8 cellular contexts compared by ENCODE assay signal in the genomic region with DNA sequence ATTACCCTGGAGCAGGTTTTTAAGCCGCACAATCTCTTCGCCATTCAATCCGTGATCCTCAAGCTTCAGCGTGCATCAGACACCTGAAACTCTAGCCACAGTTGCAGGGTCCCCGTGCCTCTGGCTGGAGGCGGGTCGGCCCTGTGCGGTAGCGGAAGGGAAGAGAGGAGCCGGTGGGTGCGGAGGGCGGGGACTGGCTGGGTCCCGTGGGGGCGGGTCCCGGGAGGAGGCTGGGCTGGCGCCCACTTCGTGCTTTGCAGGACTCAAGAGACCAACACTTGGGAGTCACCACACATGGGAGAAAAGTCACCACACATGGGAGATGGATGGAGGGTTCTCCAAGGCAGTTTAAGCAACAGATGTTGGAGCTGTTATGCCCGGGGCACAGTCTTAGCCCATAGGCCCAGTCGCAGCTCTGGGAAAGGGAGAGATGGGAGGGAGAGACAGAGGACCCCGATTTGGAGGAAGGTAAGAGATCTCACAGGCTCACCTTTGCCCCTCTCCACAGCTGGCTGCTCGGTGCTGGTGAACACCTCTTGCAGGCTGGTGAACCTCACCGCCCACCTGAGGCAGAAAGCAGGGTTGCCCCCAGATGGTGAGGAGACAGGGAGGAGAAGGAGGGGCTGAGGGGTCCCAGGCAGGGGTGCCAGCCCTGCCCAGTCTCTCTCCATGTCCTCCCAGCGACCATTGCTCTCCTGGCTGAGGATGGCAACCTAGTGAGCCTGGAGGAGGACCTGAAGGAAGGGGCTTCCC. TPM values are rescaled to one million over a fixed set of nuclear protein-coding genes. Genes with fewer than 3 reads are reported as not detected.
DNase-seq lines count a peak whose midpoint lies in the region; ATAC-seq and TF ChIP-seq lines count a peak whose summit lies in the region.

No MANE protein-coding gene starts in this region.

- peaks cover 11% of the 10 kb centered on the region for H3K36me3 Mint-ChIP-seq in CD8-positive, alpha-beta T cell

- peak overlapping the region; percentile 87 for H3K27ac Mint-ChIP-seq in CD8-positive, alpha-beta T cell

- peaks cover 52% of the 10 kb centered on the region for H3K4me1 ChIP-seq in CD8-positive, alpha-beta T cell (ENCODE audit: insufficient read depth, low read length)
- peaks cover 18 to 28% of the 10 kb centered on the region in 2 donors for H3K4me1 ChIP-seq in duodenal mucosa (ENCODE audit: control insufficient read depth in 1 of 2, insufficient read depth in 2 of 2, low read length in 2 of 2)
- H3K4me1 ChIP-seq in smooth muscle cell (ENCODE audit: low read depth): peaks cover 16% of the 10 kb centered on the region

- H3K27me3 Mint-ChIP-seq in CD8-positive, alpha-beta T cell (ENCODE audit: low read depth): no peaks in the 10 kb centered on the region

- H3K27me3 ChIP-seq in CD8-positive, alpha-beta T cell (ENCODE audit: insufficient read depth, low read length): no peaks in the 10 kb centered on the region
- H3K27me3 ChIP-seq in duodenal mucosa (ENCODE audit: control insufficient read depth in 1 of 2, insufficient read depth in 2 of 2, low read length in 2 of 2): no peaks in the 10 kb centered on the region
- H3K27me3 ChIP-seq in smooth muscle cell (ENCODE audit: low read depth): no peaks in the 10 kb centered on the region

- H3K36me3 ChIP-seq in CD8-positive, alpha-beta T cell (ENCODE audit: insufficient read depth, low read length): no peaks in the 10 kb centered on the region
- H3K36me3 ChIP-seq in duodenal mucosa (ENCODE audit: control insufficient read depth in 1 of 2, insufficient read depth in 2 of 2, low read length in 2 of 2) (peaks cover 9 to 19% of the 10 kb centered on the region in 2 donors), smooth muscle cell (ENCODE audit: low read depth) (no peaks in the 10 kb centered on the region)

- H3K79me2 ChIP-seq in smooth muscle cell (ENCODE audit: low read depth): no peaks in the 10 kb centered on the region

- POLR2A ChIA-PET in CD8-positive, alpha-beta T cell (lab: Charles Lee): interaction anchor here (0.8 to 1.7 kb wide), 5 partner anchors 12 to 150 kb away, joined by 3 to 8 read pairs (median 4); partner anchors contain the start of gene ZNF70

- peak; percentile 49 for ATAC-seq in CD8-positive, alpha-beta T cell
- no peak for ATAC-seq in HG03045 (IDR thresholded peaks at IDR 0.05; ENCODE audit: unreplicated experiment)
- ATAC-seq in HG03039 (IDR thresholded peaks at IDR 0.05; ENCODE audit: unreplicated experiment): no peak

- TF ChIP-seq CTCF in CD8-positive, alpha-beta T cell (IDR thresholded peaks at IDR 0.05): no peak
- TF ChIP-seq CTCF in smooth muscle cell (IDR thresholded peaks at IDR 0.05; ENCODE audit: borderline replicate concordance, insufficient read depth, poor library complexity, severe bottlenecking): no peak

- H3F3A ChIP-seq in smooth muscle cell (ENCODE audit: low read depth): no peaks in the 10 kb centered on the region

- intact Hi-C loops in CD8-positive, alpha-beta T cell (cut with DNase I, micrococcal nuclease): loop anchor here in 1 of 2 experiments (2.0 kb wide), 1 partner anchor 47 kb away; no protein-coding TSS in a partner anchor

- H3K27ac ChIP-seq in CD8-positive, alpha-beta T cell (ENCODE audit: low read depth, low read length): peak overlapping the region; percentile 60
- H3K27ac ChIP-seq in duodenal mucosa (ENCODE audit: low read depth, low read length): no peak overlapping the region
- no peak overlapping the region for H3K27ac ChIP-seq in smooth muscle cell (ENCODE audit: low read depth)

- H3K4me2 ChIP-seq in smooth muscle cell: peak overlapping the region; percentile 73

- peaks cover 19% of the 10 kb centered on the region for H4K20me1 ChIP-seq in smooth muscle cell (ENCODE audit: low read depth)

- peak in 5 of 7 experiments; percentile 55 to 79 (median 64) for DNase-seq in CD8-positive, alpha-beta T cell
- DNase-seq in activated CD4-positive, alpha-beta T cell treated with anti-CD3 and anti-CD28 coated beads for 1 hour: peak; percentile 22
- DNase-seq in smooth muscle cell (lab: John Stamatoyannopoulos, UW; ENCODE audit: unreplicated experiment) (no peak), AML-193 (lab: John Stamatoyannopoulos, UW) (no peak), NCI-H2107 treated with DMSO at 0.1 percent for 48 hours (lab: John Stamatoyannopoulos, UW; ENCODE audit: unreplicated experiment) (no peak)

- no peak overlapping the region for H2AFZ ChIP-seq in smooth muscle cell (ENCODE audit: low read depth)

- CTCF ChIA-PET in CD8-positive, alpha-beta T cell (lab: Charles Lee): interaction anchor here (1.0 kb wide), 1 partner anchor 86 kb away, joined by 3 read pairs; no protein-coding TSS in a partner anchor

- H3K4me1 Mint-ChIP-seq in CD8-positive, alpha-beta T cell (ENCODE audit: low read depth): peaks cover 40% of the 10 kb centered on the region

- WGBS in smooth muscle cell (ENCODE audit: low lambda C conversion rate): 53% methylated on average over 21 of the region's 23 CpGs

- H3K9me3 ChIP-seq in CD8-positive, alpha-beta T cell (ENCODE audit: low read length): no peaks in the 10 kb centered on the region
- no peaks in the 10 kb centered on the region for H3K9me3 ChIP-seq in duodenal mucosa (ENCODE audit: control insufficient read depth in 1 of 2, low read length in 2 of 2)
- no peaks in the 10 kb centered on the region for H3K9me3 ChIP-seq in smooth muscle cell (replicated peaks; ENCODE audit: low read depth)

- no peak overlapping the region for H3K9ac ChIP-seq in duodenal mucosa (ENCODE audit: low read depth in 1 of 2, low read length in 2 of 2)
- no peak overlapping the region for H3K9ac ChIP-seq in smooth muscle cell (ENCODE audit: low read depth)

- H3K4me3 ChIP-seq in CD8-positive, alpha-beta T cell (ENCODE audit: low read depth, low read length): peak overlapping the region; percentile 67
- H3K4me3 ChIP-seq in duodenal mucosa (ENCODE audit: low read depth in 1 of 2, low read length in 2 of 2): peak overlapping the region; percentile 19 to 45
- no peak overlapping the region for H3K4me3 ChIP-seq in smooth muscle cell

- no peaks in the 10 kb centered on the region for H3K9me3 Mint-ChIP-seq in CD8-positive, alpha-beta T cell

- H3K4me3 Mint-ChIP-seq in CD8-positive, alpha-beta T cell: peak overlapping the region; percentile 79

RNA-seq across cellular contexts. Expression of gene C22orf15, which starts 1.0 kb away (rescaled TPM):
- total RNA-seq in CD8-positive, alpha-beta T cell: under 1 TPM; 0.50 to 0.62 TPM
- not detected in 2 replicates for total RNA-seq in smooth muscle cell
- polyA plus RNA-seq in smooth muscle cell: 0.57 and 1.5 TPM in 2 replicates

RNA-seq across cellular contexts. Expression of gene CHCHD10, which starts 4.0 kb away (rescaled TPM):
- total RNA-seq in CD8-positive, alpha-beta T cell: 10 to 100 TPM; 40.7 to 52.4 TPM
- 4.9 and 6.0 TPM in 2 replicates for total RNA-seq in smooth muscle cell
- 53.1 and 57.6 TPM in 2 replicates for polyA plus RNA-seq in smooth muscle cell

RNA-seq across cellular contexts. Expression of gene MMP11, which starts 8.9 kb away (rescaled TPM):
- total RNA-seq in CD8-positive, alpha-beta T cell: 1 to 10 TPM; 1.3 to 1.9 TPM
- 10.9 and 17.4 TPM in 2 replicates for total RNA-seq in smooth muscle cell
- 25.1 and 30.6 TPM in 2 replicates for polyA plus RNA-seq in smooth muscle cell

RNA-seq across cellular contexts. Expression of gene VPREB3, which starts 9.5 kb away (rescaled TPM):
- 1 to 10 TPM in 1 of 2 experiments, not detected in 1; 1.0 TPM for total RNA-seq in CD8-positive, alpha-beta T cell
- total RNA-seq in smooth muscle cell: not detected in 2 replicates
- 0.66 TPM in 1 of 2 replicates, not detected in the other for polyA plus RNA-seq in smooth muscle cell

RNA-seq across cellular contexts. Expression of gene ZNF70, which starts 12.8 kb away (rescaled TPM):
- total RNA-seq in CD8-positive, alpha-beta T cell: 1 to 10 TPM; 1.7 to 1.9 TPM
- total RNA-seq in smooth muscle cell: 6.9 and 7.5 TPM in 2 replicates
- polyA plus RNA-seq in smooth muscle cell: 2.1 and 2.4 TPM in 2 replicates

Comparison
In these comparisons a context has a peak if more than half of its experiments do, and no peak if none do; other contexts are left out.
1. DNase-seq: peak in CD8-positive, alpha-beta T cell (5 of 7) and activated CD4-positive, alpha-beta T cell treated with anti-CD3 and anti-CD28 coated beads for 1 hour (single experiment); none in smooth muscle cell (single experiment), AML-193 (0 of 2) and NCI-H2107 treated with DMSO at 0.1 percent for 48 hours (single experiment).